In genomic region chr21:34520769-34521508, GRCh38 we compare ENCODE assay signal across 16 cellular contexts. TPM values are rescaled to one million over a fixed set of nuclear protein-coding genes. Genes with fewer than 3 reads are reported as not detected.
A peak's percentile ranks its signal among the peaks of the same experiment; 100 is the strongest.
DNase-seq lines count a peak whose midpoint lies in the region; ATAC-seq, FAIRE-seq and TF ChIP-seq lines count a peak whose summit lies in the region.
"Had no signal": no experiment of that assay in that cellular context is flagged by ENCODE, and none has a peak within 500 bp of the region (broad histone marks: within the 10 kb centered on the region; RNA-seq: fewer than 3 reads in every experiment).

No MANE protein-coding gene starts in this region.

- H2AFZ ChIP-seq in H1 (ENCODE audit: low read length) (no peak overlapping the region), neuronal stem cell (ENCODE audit: low read length) (no peak overlapping the region)

- no peaks in the 10 kb centered on the region for H4K20me1 ChIP-seq in H1 (replicated peaks in 1 of 2; ENCODE audit: control insufficient read depth in 1 of 2, insufficient read depth in 2 of 2, low read length in 2 of 2)

- FAIRE-seq in H1 (lab: Jason Lieb, UNC) = no peak

- TF ChIP-seq POLR2A in H1 (IDR thresholded peaks at IDR 0.05; ENCODE audit: control extremely low read depth in 1 of 2, low read depth in 2 of 2, low read length in 2 of 2) = no peak

- TF ChIP-seq RAD21 in H1 (IDR thresholded peaks at IDR 0.05 in 1 of 2, conservative IDR thresholded peaks at IDR 0.05 in 1 of 2; ENCODE audit: low read depth in 2 of 2, low read length in 2 of 2) = no peak

- no peak overlapping the region for H3K27ac ChIP-seq in H1 (ENCODE audit: low read depth, low read length)
- no peak overlapping the region for H3K27ac ChIP-seq in neuronal stem cell (replicated peaks; ENCODE audit: low read length)
- H3K27ac ChIP-seq: gastrocnemius medialis, WERI-Rb-1 had no signal

- H3K4me1 ChIP-seq in H1 (replicated peaks in 1 of 4; ENCODE audit: control insufficient read depth in 3 of 4, insufficient read depth in 4 of 4, low read length in 3 of 4) (peaks cover 4 to 14% (median 11%) of the 10 kb centered on the region in 4 experiments), neuronal stem cell (ENCODE audit: control insufficient read depth in 2 of 2, insufficient read depth in 1 of 2, low read depth in 1 of 2, low read length in 2 of 2) (peaks cover 9 to 10% of the 10 kb centered on the region in 2 donors)

- H3K9me3 Mint-ChIP-seq in stimulated activated naive CD8-positive, alpha-beta T cell treated with anti-CD3 and anti-CD28 coated beads, Interleukin-15, amount 100 ng/mL, for 72 hours = no peaks in the 10 kb centered on the region
- H3K9me3 Mint-ChIP-seq: central memory CD8-positive, alpha-beta T cell had no signal

- H4K8ac ChIP-seq in H1 (ENCODE audit: extremely low read depth, insufficient read depth, low read length) (no peak overlapping the region), neuronal stem cell (ENCODE audit: low read depth, low read length) (no peak overlapping the region)

- H3K4me3 ChIP-seq in H1 (ENCODE audit: extremely low read depth in 1 of 4, insufficient read depth in 2 of 4, low read depth in 3 of 4, low read length in 4 of 4) (no peak overlapping the region), neuronal stem cell (ENCODE audit: low read length in 2 of 2) (no peak overlapping the region)
- H3K4me3 ChIP-seq: gastrocnemius medialis had no signal

- H3K23ac ChIP-seq in H1 (ENCODE audit: insufficient read length) = no peak overlapping the region
- no peak overlapping the region for H3K23ac ChIP-seq in neuronal stem cell (ENCODE audit: low read depth, low read length, poor library complexity)

- no peak for ATAC-seq in stimulated activated naive CD8-positive, alpha-beta T cell treated with anti-CD3 and anti-CD28 coated beads, Interleukin-15, amount 100 ng/mL, for 72 hours
- no peak for ATAC-seq in stimulated activated naive CD8-positive, alpha-beta T cell treated with anti-CD3 and anti-CD28 coated beads, Interleukin-15, Interleukin-2, amounts not matched to agents 100 U/mL and 50 U/mL, for 24 hours
- ATAC-seq in GM21717 (IDR thresholded peaks at IDR 0.05; ENCODE audit: unreplicated experiment) = no peak
- ATAC-seq in GM18517 (IDR thresholded peaks at IDR 0.05; ENCODE audit: unreplicated experiment) = no peak
- ATAC-seq: gastrocnemius medialis, SK-N-SH treated with all-trans-retinoic acid at 6 μM for 48 hours had no signal

- H2AK5ac ChIP-seq in H1 (ENCODE audit: low read depth, low read length) = no peak overlapping the region
- H2AK5ac ChIP-seq in neuronal stem cell (ENCODE audit: low read depth, low read length) = peak overlapping the region; percentile 50

- CTCF ChIA-PET in H1 (lab: Charles Lee; ENCODE audit: partially characterized antibody) = interaction anchor here (1.0 to 3.9 kb wide), 9 partner anchors 10 to 82 kb away, joined by 3 to 28 read pairs (median 10); no protein-coding TSS in a partner anchor

- H3K36me3 ChIP-seq in H1 (ENCODE audit: control insufficient read depth in 2 of 4, insufficient read depth in 4 of 4, low read length in 3 of 4) (0 out of 8 replicates have a peak, but pooled peaks cover 0 to 2% (median 0%) of the 10 kb centered on the region in 4 experiments), neuronal stem cell (replicated peaks in 1 of 2; ENCODE audit: control insufficient read depth in 2 of 2, insufficient read depth in 2 of 2, low read length in 2 of 2) (peaks cover 0 to 47% of the 10 kb centered on the region in 2 donors)

- TF ChIP-seq CTCF in H1 (IDR thresholded peaks at IDR 0.05; ENCODE audit: control extremely low read depth in 1 of 3, insufficient read depth in 1 of 3, low read depth in 1 of 3, low read length in 3 of 3) = no peak

- no peak overlapping the region for H2BK120ac ChIP-seq in H1 (replicated peaks; ENCODE audit: low read depth, low read length)
- H2BK120ac ChIP-seq in neuronal stem cell (ENCODE audit: low read depth, low read length) = no peak overlapping the region

- H3K56ac ChIP-seq in H1 (replicated peaks; ENCODE audit: insufficient read length, low read depth, low read length) = no peak overlapping the region

- H2BK5ac ChIP-seq in H1 (ENCODE audit: low read depth, low read length) (no peak overlapping the region), neuronal stem cell (ENCODE audit: low read length) (no peak overlapping the region)

- H3K79me1 ChIP-seq in H1 (ENCODE audit: low read depth, low read length) = no peaks in the 10 kb centered on the region
- H3K79me1 ChIP-seq in neuronal stem cell (ENCODE audit: low read depth, low read length) = no peaks in the 10 kb centered on the region

- H3K4me3 Mint-ChIP-seq in stimulated activated naive CD8-positive, alpha-beta T cell treated with anti-CD3 and anti-CD28 coated beads, Interleukin-15, amount 100 ng/mL, for 72 hours = no peak overlapping the region
- H3K4me3 Mint-ChIP-seq: activated naive CD8-positive, alpha-beta T cell; central memory CD8-positive, alpha-beta T cell had no signal

- 95% methylated on average over 16 of the region's 20 CpGs; no CpG with 5 or more reads in 1 of the 2 experiments for WGBS in H1 (ENCODE audit: extremely low coverage in 1 of 2, insufficient coverage in 1 of 2, insufficient read length in 1 of 2, insufficient replicate concordance in 2 of 2, low coverage in 1 of 2, low lambda C conversion rate in 2 of 2, missing lambda C conversion rate in 1 of 2), 2 experiments
- no CpG with 5 or more reads among the region's 20 CpGs for WGBS in neuronal stem cell (ENCODE audit: extremely low coverage in 2 of 2, insufficient read length in 2 of 2, insufficient replicate concordance in 1 of 2), 2 donors

- H3K27me3 Mint-ChIP-seq in stimulated activated naive CD8-positive, alpha-beta T cell treated with anti-CD3 and anti-CD28 coated beads, Interleukin-15, amount 100 ng/mL, for 72 hours = no peaks in the 10 kb centered on the region
- H3K27me3 Mint-ChIP-seq: activated naive CD8-positive, alpha-beta T cell; central memory CD8-positive, alpha-beta T cell had no signal

- H3K27me3 ChIP-seq in H1 (replicated peaks in 1 of 4; ENCODE audit: control insufficient read depth in 3 of 4, extremely low read depth in 1 of 4, insufficient read depth in 3 of 4, low read length in 3 of 4) (no peaks in the 10 kb centered on the region; a peak in 2 of 7 replicates), neuronal stem cell (ENCODE audit: control insufficient read depth in 3 of 3, insufficient read depth in 3 of 3, low read depth in 1 of 3, low read length in 3 of 3) (no peaks in the 10 kb centered on the region)
- H3K27me3 ChIP-seq: gastrocnemius medialis had no signal

- H3K4me1 Mint-ChIP-seq in stimulated activated naive CD8-positive, alpha-beta T cell treated with anti-CD3 and anti-CD28 coated beads, Interleukin-15, amount 100 ng/mL, for 72 hours = peaks cover 37% of the 10 kb centered on the region

- DNase-seq in stimulated activated naive CD8-positive, alpha-beta T cell treated with anti-CD3 and anti-CD28 coated beads, Interleukin-15, amount 100 ng/mL, for 72 hours = no peak
- no peak for DNase-seq in stimulated activated naive CD8-positive, alpha-beta T cell treated with anti-CD3 and anti-CD28 coated beads, Interleukin-15, Interleukin-2, amounts not matched to agents 100 U/mL and 50 U/mL, for 24 hours
- DNase-seq in H1 (ENCODE audit: low read depth in 1 of 2, low spot score in 2 of 2) (no peak), neuronal stem cell (ENCODE audit: low spot score) (no peak)
- DNase-seq in activated CD4-positive, CD25-positive, alpha-beta regulatory T cell (lab: John Stamatoyannopoulos, UW) = no peak
- no peak for DNase-seq in activated CD4-positive, alpha-beta T cell treated with anti-CD3 and anti-CD28 coated beads, Interleukin-2, amount 50 U/mL, for 48 hours
- DNase-seq: activated CD8-positive, alpha-beta memory T cell treated with anti-CD3 and anti-CD28 coated beads, Interleukin-2, amount 50 U/mL, for 4 hours; COR-L47; gastrocnemius medialis; stimulated activated CD4-positive, alpha-beta T cell treated with anti-CD3 and anti-CD28 coated beads, Interleukin-1b, Interleukin-23, amount 100 ng/mL, for 48 hours; WERI-Rb-1 had no signal

- peak overlapping the region; percentile 68; the same call in 1 of the 2 replicates for H2BK12ac ChIP-seq in H1 (ENCODE audit: low read depth, low read length)
- H2BK12ac ChIP-seq in neuronal stem cell (ENCODE audit: low read length) = no peak overlapping the region

- H3K4me2 ChIP-seq in H1 (ENCODE audit: insufficient read depth in 1 of 2, low read depth in 2 of 2, low read length in 2 of 2) = no peak overlapping the region
- no peak overlapping the region for H3K4me2 ChIP-seq in neuronal stem cell (ENCODE audit: insufficient read depth, low read length, poor library complexity, severe bottlenecking)

- no peak overlapping the region for H4K5ac ChIP-seq in H1 (ENCODE audit: insufficient read length, low read depth, low read length)

- no peaks in the 10 kb centered on the region for H3K23me2 ChIP-seq in H1 (ENCODE audit: low read depth, low read length)

- H3K9ac ChIP-seq in H1 (replicated peaks in 1 of 4; ENCODE audit: extremely low read depth in 1 of 4, low read depth in 3 of 4, low read length in 3 of 4) (no peak overlapping the region), neuronal stem cell (ENCODE audit: low read depth, low read length, poor library complexity) (no peak overlapping the region)

- POLR2A ChIA-PET in H1 (lab: Charles Lee; ENCODE audit: partially characterized antibody) = no interaction called here

- H2BK15ac ChIP-seq in H1 (ENCODE audit: low read length) = 0 out of 2 replicates have a peak overlapping the region, but pooled peaks have one; percentile 61
- no peak overlapping the region for H2BK15ac ChIP-seq in neuronal stem cell (ENCODE audit: low read length)

- no peak for TF ChIP-seq EP300 in H1 (IDR thresholded peaks at IDR 0.05; ENCODE audit: borderline replicate concordance in 1 of 2, low read depth in 2 of 2, low read length in 2 of 2)

- H2BK20ac ChIP-seq in H1 (ENCODE audit: low read length) = no peak overlapping the region

- H3K4ac ChIP-seq in H1 (replicated peaks; ENCODE audit: insufficient read length, low read depth, low read length) = no peak overlapping the region
- no peak overlapping the region for H3K4ac ChIP-seq in neuronal stem cell (ENCODE audit: low read length)

- H3K18ac ChIP-seq in H1 (ENCODE audit: extremely low read depth, low read length) = peak overlapping the region; percentile 19; the same call in 1 of the 2 replicates
- H3K18ac ChIP-seq in neuronal stem cell (ENCODE audit: low read length) = no peak overlapping the region

- peak overlapping the region; percentile 38 for H4K91ac ChIP-seq in H1 (replicated peaks; ENCODE audit: insufficient read length, low read length)
- no peak overlapping the region for H4K91ac ChIP-seq in neuronal stem cell (ENCODE audit: low read depth, low read length, poor library complexity)

- H3K14ac ChIP-seq in H1 (ENCODE audit: insufficient read length) = no peak overlapping the region
- H3K14ac ChIP-seq in neuronal stem cell (ENCODE audit: low read length) = peak overlapping the region; percentile 57

- peak overlapping the region; percentile 16 to 34 for H3K27ac Mint-ChIP-seq in stimulated activated naive CD8-positive, alpha-beta T cell treated with anti-CD3 and anti-CD28 coated beads, Interleukin-15, amount 100 ng/mL, for 72 hours
- H3K27ac Mint-ChIP-seq: activated naive CD8-positive, alpha-beta T cell had no signal

- H3K79me2 ChIP-seq in H1 (ENCODE audit: control insufficient read depth in 1 of 2, insufficient read depth in 2 of 2, low read length in 2 of 2) = no peaks in the 10 kb centered on the region

- H3K9me3 ChIP-seq in H1 (ENCODE audit: insufficient read depth in 2 of 2, low read depth in 1 of 2, low read length in 1 of 2) (no peaks in the 10 kb centered on the region), neuronal stem cell (replicated peaks in 1 of 2; ENCODE audit: control insufficient read depth in 2 of 2, insufficient read depth in 1 of 2, low read depth in 1 of 2, low read length in 2 of 2) (no peaks in the 10 kb centered on the region)
- H3K9me3 ChIP-seq: gastrocnemius medialis had no signal

RNA-seq across cellular contexts. Expression of gene KCNE1, which starts 8.9 kb away (rescaled TPM):
- total RNA-seq in H1 (2021; fragmentation: NEBNext Ultra II Directional; extraction: Animal tissue kit (Norgen Biotek cat#: 25700)) = 0.15 and 0.28 TPM in 2 replicates
- 0.08 and 0.63 TPM in 2 replicates for polyA plus RNA-seq in H1 (2011; rRNA removed)
- polyA plus RNA-seq in H1 (2011; cell fraction: cytosol; rRNA removed) = 0.14 TPM
- 0.26 TPM for polyA plus RNA-seq in H1 (2011; cell fraction: nucleus; rRNA removed)
- 0.12 to 0.19 TPM (median 0.16 TPM) in 3 of 4 replicates, not detected in the other for polyA plus RNA-seq in H1 (2012, experiment 1 of 2)
- polyA plus RNA-seq in H1 (2012, experiment 2 of 2) = 0.13 TPM
- 0.12 TPM for polyA plus RNA-seq in H1 (2013, experiment 1 of 2)
- 0.09 TPM for polyA plus RNA-seq in H1 (2013, experiment 2 of 2)
- 0.44 TPM in 1 of 2 replicates, not detected in the other for polyA minus RNA-seq in H1 (2011; rRNA and poly(A)+ RNA removed)
- not detected for polyA minus RNA-seq in H1 (2011; cell fraction: cytosol; rRNA and poly(A)+ RNA removed)
- 0.30 TPM for polyA minus RNA-seq in H1 (2011; cell fraction: nucleus; rRNA and poly(A)+ RNA removed)
- 0.04 TPM for polyA plus RNA-seq in neuronal stem cell (2013, experiment 1 of 2)
- polyA plus RNA-seq in neuronal stem cell (2013, experiment 2 of 2) = 0.06 TPM
